Comparison of ENCODE assay signal across 28 cellular contexts in the genomic region with DNA sequence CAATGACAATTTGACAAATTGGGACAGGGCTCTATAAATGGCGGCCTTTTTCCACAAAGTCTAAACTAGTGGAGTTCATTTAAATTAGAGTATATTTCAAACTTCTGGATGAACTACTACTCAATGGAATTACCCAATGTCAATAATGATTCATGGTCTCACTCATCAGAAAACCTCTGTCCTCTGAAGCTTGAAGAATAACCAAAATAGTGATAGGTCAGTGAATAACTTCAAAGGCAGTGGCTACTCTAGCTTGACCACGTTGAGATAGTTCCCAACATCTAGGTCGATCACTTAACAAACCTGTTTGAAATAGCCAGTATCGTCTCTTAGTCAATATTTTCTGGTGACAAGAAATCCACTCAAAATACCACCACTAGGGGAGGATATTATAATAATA.
DNase-seq lines count a peak whose midpoint lies in the region; ATAC-seq and TF ChIP-seq lines count a peak whose summit lies in the region.
"Had no signal": no experiment of that assay in that cellular context is flagged by ENCODE, and none has a peak within 500 bp of the region (broad histone marks: within the 10 kb centered on the region; RNA-seq: fewer than 3 reads in every experiment).

No MANE protein-coding gene starts in this region.

- no peak overlapping the region for H3K27ac ChIP-seq in PC-3 (ENCODE audit: low read length)
- H3K27ac ChIP-seq: esophagus squamous epithelium, HL-60, SJSA1, uterus had no signal

- H3K27ac Mint-ChIP-seq in T-helper 2 cell treated with Interferon-gamma antibody and Interleukin-4, amounts not matched to agents 5 μg/mL and 100 μg/mL, for 36 hours, result no peak overlapping the region
- H3K27ac Mint-ChIP-seq: activated naive CD4-positive, alpha-beta T cell treated with anti-CD3 and anti-CD28 coated beads, Interleukin-2, amount 10 ng/mL, durations not matched to agents 7 days and 5 days; activated T-helper 1 cell treated with anti-CD3 and anti-CD28 coated beads, Interleukin-12 subunit alpha, Interleukin-12 subunit beta, Interleukin-2, Interleukin-4 antibody, amounts not matched to agents 30 ng/mL and 10 ng/mL and 1 ng/mL, durations not matched to agents 14 hours and 24 hours and 36 hours; B cell; CD8-positive, alpha-beta T cell; endodermal cell; natural killer cell; stimulated activated naive CD8-positive, alpha-beta T cell treated with anti-CD3 and anti-CD28 coated beads, Interleukin-15, Interleukin-2, amounts not matched to agents 100 ng/mL and 50 ng/mL, for 24 hours had no signal

- no peaks in the 10 kb centered on the region for H3K27me3 Mint-ChIP-seq in T-helper 2 cell treated with Interferon-gamma antibody and Interleukin-4, amounts not matched to agents 5 μg/mL and 100 μg/mL, for 36 hours (ENCODE audit: low read depth)
- H3K27me3 Mint-ChIP-seq: activated naive CD4-positive, alpha-beta T cell treated with anti-CD3 and anti-CD28 coated beads, Interleukin-2, amount 10 ng/mL, durations not matched to agents 7 days and 5 days; B cell; stimulated activated naive CD8-positive, alpha-beta T cell treated with anti-CD3 and anti-CD28 coated beads, Interleukin-15, Interleukin-2, amounts not matched to agents 100 ng/mL and 50 ng/mL, for 24 hours had no signal

- H3K4me3 Mint-ChIP-seq in T-helper 2 cell treated with Interferon-gamma antibody and Interleukin-4, amounts not matched to agents 5 μg/mL and 100 μg/mL, for 36 hours, result no peak overlapping the region
- H3K4me3 Mint-ChIP-seq: activated naive CD4-positive, alpha-beta T cell treated with anti-CD3 and anti-CD28 coated beads, Interleukin-2, amount 10 ng/mL, durations not matched to agents 7 days and 5 days; activated T-helper 1 cell treated with anti-CD3 and anti-CD28 coated beads, Interleukin-12 subunit alpha, Interleukin-12 subunit beta, Interleukin-2, Interleukin-4 antibody, amounts not matched to agents 30 ng/mL and 10 ng/mL and 1 ng/mL, durations not matched to agents 14 hours and 24 hours and 36 hours; B cell; CD8-positive, alpha-beta T cell; endodermal cell; natural killer cell; stimulated activated naive CD8-positive, alpha-beta T cell treated with anti-CD3 and anti-CD28 coated beads, Interleukin-15, Interleukin-2, amounts not matched to agents 100 ng/mL and 50 ng/mL, for 24 hours had no signal

- H3K9me3 ChIP-seq in PC-3 (ENCODE audit: low read length), result no peaks in the 10 kb centered on the region
- H3K9me3 ChIP-seq: esophagus squamous epithelium, SJSA1, uterus had no signal

- POLR2A ChIA-PET in PC-3 (lab: Charles Lee; ENCODE audit: unreplicated experiment), result no interaction called here

- H3K27me3 ChIP-seq in PC-3 (ENCODE audit: low read length), result no peaks in the 10 kb centered on the region
- H3K27me3 ChIP-seq: esophagus squamous epithelium, SJSA1, uterus had no signal

- H3K36me3 ChIP-seq in PC-3 (ENCODE audit: low read depth, low read length), result no peaks in the 10 kb centered on the region
- H3K36me3 ChIP-seq: esophagus squamous epithelium, SJSA1, uterus had no signal

- H3K36me3 Mint-ChIP-seq in T-helper 2 cell treated with Interferon-gamma antibody and Interleukin-4, amounts not matched to agents 5 μg/mL and 100 μg/mL, for 36 hours (ENCODE audit: low read depth), result no peaks in the 10 kb centered on the region
- H3K36me3 Mint-ChIP-seq: activated naive CD4-positive, alpha-beta T cell treated with anti-CD3 and anti-CD28 coated beads, Interleukin-2, amount 10 ng/mL, durations not matched to agents 7 days and 5 days; CD8-positive, alpha-beta T cell; natural killer cell had no signal

- no peaks in the 10 kb centered on the region for H3K9me2 ChIP-seq in PC-3 (replicated peaks; ENCODE audit: low read length)

- no TSS peak for BruUV-seq in PC-3 (replicated peaks; lab: Mats Ljungman, UMichigan)

- H3K79me2 ChIP-seq in PC-3 (ENCODE audit: low read length), result no peaks in the 10 kb centered on the region

- H3K4me3 ChIP-seq in AG10803 (ENCODE audit: low read length), result no peak overlapping the region
- H3K4me3 ChIP-seq in PC-3 (ENCODE audit: low read length), result no peak overlapping the region
- no peak overlapping the region for H3K4me3 ChIP-seq in choroid plexus epithelial cell (ENCODE audit: low read depth, low read length)
- H3K4me3 ChIP-seq: esophagus squamous epithelium, SJSA1, uterus had no signal

- peak; percentile 45 for ATAC-seq in PC-3
- ATAC-seq: activated CD4-positive, CD25-positive, alpha-beta regulatory T cell treated with anti-CD3 and anti-CD28 coated beads, Interleukin-2, amount 50 U/mL, for 24 hours; CD8-positive, alpha-beta T cell; left ventricle myocardium superior; natural killer cell had no signal

- H3F3A ChIP-seq in PC-3 (ENCODE audit: low read length, unreplicated experiment), result peaks cover 3% of the 10 kb centered on the region

- H3K4me1 ChIP-seq in PC-3 (ENCODE audit: insufficient read depth, low read length), result peaks cover 26% of the 10 kb centered on the region
- H3K4me1 ChIP-seq: esophagus squamous epithelium, uterus had no signal

- DNase-seq in AG10803 (ENCODE audit: low read depth) (no peak), PC-3 (peak; percentile 77), choroid plexus epithelial cell (ENCODE audit: low read depth) (peak; percentile 28), kidney tubule cell (ENCODE audit: low spot score) (peak; percentile 93), RKO (ENCODE audit: low spot score) (no peak), NCI-H1930 (lab: John Stamatoyannopoulos, UW) (no peak)
- DNase-seq in activated CD4-positive, CD25-positive, alpha-beta regulatory T cell (lab: John Stamatoyannopoulos, UW), result no peak
- no peak for DNase-seq in T-helper 2 cell treated with Interferon-gamma antibody and Interleukin-4, amounts not matched to agents 5 μg/mL and 100 μg/mL, for 36 hours (ENCODE audit: low spot score)
- DNase-seq: activated CD4-positive, alpha-beta T cell treated with anti-CD3 and anti-CD28 coated beads, Interleukin-2, amount 50 U/mL, for 48 hours; activated CD8-positive, alpha-beta memory T cell treated with anti-CD3 and anti-CD28 coated beads, Interleukin-2, amount 50 U/mL, for 4 hours; activated naive CD4-positive, alpha-beta T cell treated with anti-CD3 and anti-CD28 coated beads, Interleukin-2, amount 10 ng/mL, durations not matched to agents 7 days and 5 days; CD8-positive, alpha-beta T cell; cortex of kidney; endodermal cell; esophagus squamous epithelium; GDM1; hypothalamus; left ventricle myocardium superior; natural killer cell; NCI-H187; NCI-H526 treated with DMSO at 0.1 percent for 48 hours; uterus had no signal

- H4K20me1 ChIP-seq in PC-3 (ENCODE audit: low read length), result no peaks in the 10 kb centered on the region

- CTCF ChIA-PET in PC-3 (lab: Charles Lee), result no interaction called here

- no peak overlapping the region for H3K4me2 ChIP-seq in PC-3 (ENCODE audit: low read length)

- H3K4me1 Mint-ChIP-seq in T-helper 2 cell treated with Interferon-gamma antibody and Interleukin-4, amounts not matched to agents 5 μg/mL and 100 μg/mL, for 36 hours (ENCODE audit: low read depth), result no peaks in the 10 kb centered on the region
- H3K4me1 Mint-ChIP-seq: activated naive CD4-positive, alpha-beta T cell treated with anti-CD3 and anti-CD28 coated beads, Interleukin-2, amount 10 ng/mL, durations not matched to agents 7 days and 5 days; B cell; endodermal cell; natural killer cell had no signal

- no peak overlapping the region for H2AFZ ChIP-seq in PC-3 (ENCODE audit: low read length)

- no peak overlapping the region for H3K9ac ChIP-seq in PC-3 (ENCODE audit: low read length)

- H3K9me3 Mint-ChIP-seq in T-helper 2 cell treated with Interferon-gamma antibody and Interleukin-4, amounts not matched to agents 5 μg/mL and 100 μg/mL, for 36 hours, result peaks cover 7% of the 10 kb centered on the region
- H3K9me3 Mint-ChIP-seq: endodermal cell had no signal

- TF ChIP-seq CTCF in AG10803 (conservative IDR thresholded peaks at IDR 0.05; ENCODE audit: low read length) (peak; percentile 17; the same call in 1 of the 2 replicates), PC-3 (conservative IDR thresholded peaks at IDR 0.05; ENCODE audit: low read depth, low read length) (0 out of 2 replicates have a peak, but pooled peaks have one; percentile 23), choroid plexus epithelial cell (conservative IDR thresholded peaks at IDR 0.05; ENCODE audit: low read depth, low read length) (peak; percentile 43)

- intact Hi-C loops in PC-3 (cut with micrococcal nuclease), result no loop called here

Comparison
In these comparisons a context has a peak if more than half of its experiments do, and no peak if none do; other contexts are left out.
1. DNase-seq: peak in PC-3 (single experiment), choroid plexus epithelial cell (single experiment) and kidney tubule cell (single experiment); none in AG10803 (single experiment), RKO (single experiment), activated CD4-positive, CD25-positive, alpha-beta regulatory T cell (0 of 4), NCI-H1930 (0 of 2) and T-helper 2 cell treated with Interferon-gamma antibody and Interleukin-4, amounts not matched to agents 5 μg/mL and 100 μg/mL, for 36 hours (single experiment).
2. Peak in every context shown above with its lines, with median percentiles within 50 percentile points of each other: CTCF ChIP-seq.